In genomic region chr2:3287896-3288295, GRCh38 we compare ENCODE assay signal across 14 cellular contexts.
DNase-seq lines count a peak whose midpoint lies in the region; TF ChIP-seq lines count a peak whose summit lies in the region.
"Had no signal": no experiment of that assay in that cellular context is flagged by ENCODE, and none has a peak within 500 bp of the region (broad histone marks: within the 10 kb centered on the region; RNA-seq: fewer than 3 reads in every experiment).

No MANE protein-coding gene starts in this region.

- H3K4me1 ChIP-seq in Caco-2, result no peaks in the 10 kb centered on the region
- H3K4me1 ChIP-seq in stomach, result peaks cover 0 to 1% (median 0%) of the 10 kb centered on the region in 4 donors

- no peaks in the 10 kb centered on the region for H3K36me3 ChIP-seq in Caco-2 (ENCODE audit: control insufficient read depth, insufficient read depth, low read length)
- no peaks in the 10 kb centered on the region for H3K36me3 ChIP-seq in stomach

- intact Hi-C loops in Caco-2 (cut with micrococcal nuclease; ENCODE audit: unreplicated experiment), result no loop called here
- intact Hi-C loops in stomach (cut with DNase I; ENCODE audit: low total_unique reads), result no loop called here

- H3K4me1 Mint-ChIP-seq in Caco-2 (ENCODE audit: low read depth, unreplicated experiment) (no peaks in the 10 kb centered on the region), HFFc6 (ENCODE audit: low read depth) (no peaks in the 10 kb centered on the region)

- no peaks in the 10 kb centered on the region for H3K27me3 Mint-ChIP-seq in Caco-2 (ENCODE audit: insufficient read depth, unreplicated experiment)
- H3K27me3 Mint-ChIP-seq in HFFc6 (ENCODE audit: insufficient read depth), result no peaks in the 10 kb centered on the region; the same call in 1 of the 2 replicates
- H3K27me3 Mint-ChIP-seq: CD8-positive, alpha-beta memory T cell had no signal

- no peak for DNase-seq in Caco-2
- DNase-seq in caudate nucleus (lab: John Stamatoyannopoulos, UW), result no peak
- peak; percentile 60 for DNase-seq in mesenteric fat pad (ENCODE audit: low spot score)
- DNase-seq in stomach, result peak; percentile 24
- no peak for DNase-seq in DMS79 (lab: John Stamatoyannopoulos, UW)
- DNase-seq in HFFc6, result no peak
- DNase-seq in NK-92 (lab: John Stamatoyannopoulos, UW; ENCODE audit: unreplicated experiment), result no peak
- DNase-seq: CD8-positive, alpha-beta memory T cell; DMS79 treated with DMSO at 0.1 percent for 48 hours; IMR-90; NCI-H1048; NCI-H446 treated with DMSO at 0.1 percent for 48 hours had no signal

- no peak overlapping the region for H3K4me3 ChIP-seq in Caco-2 (ENCODE audit: low read depth, low read length)
- H3K4me3 ChIP-seq in stomach, result no peak overlapping the region
- H3K4me3 ChIP-seq: SK-N-MC had no signal

- H3K27ac ChIP-seq in caudate nucleus (ENCODE audit: low read depth, low read length), result peak overlapping the region; percentile 80
- H3K27ac ChIP-seq in stomach, result no peak overlapping the region
- H3K27ac ChIP-seq: BLaER1 treated with 17β-estradiol and CSF1 and Interleukin-3, amounts not matched to agents 10 nM and 100 nM; SK-N-MC had no signal

- peak overlapping the region; percentile 64 for H3K27ac Mint-ChIP-seq in Caco-2 (ENCODE audit: unreplicated experiment)
- H3K27ac Mint-ChIP-seq in HFFc6, result no peak overlapping the region

- 86 to 97% (median 95%) methylated on average over 13 of the region's 13 CpGs for WGBS in stomach, 5 donors

- no peaks in the 10 kb centered on the region for H3K9me3 ChIP-seq in Caco-2
- H3K9me3 ChIP-seq in stomach, result no peaks in the 10 kb centered on the region

- TF ChIP-seq CTCF in Caco-2 (IDR thresholded peaks at IDR 0.05; ENCODE audit: insufficient read depth in 1 of 2, low read depth in 1 of 2, low read length in 1 of 2, severe bottlenecking in 1 of 2, unreplicated experiment in 1 of 2) (no peak), stomach (IDR thresholded peaks at IDR 0.05) (no peak), HFFc6 (IDR thresholded peaks at IDR 0.05) (no peak)

- TF ChIP-seq EP300 in stomach (IDR thresholded peaks at IDR 0.05), result no peak

- peaks cover 16% of the 10 kb centered on the region for H3K9me3 Mint-ChIP-seq in Caco-2 (ENCODE audit: unreplicated experiment)
- H3K9me3 Mint-ChIP-seq in HFFc6, result peaks cover 24% of the 10 kb centered on the region
- H3K9me3 Mint-ChIP-seq: CD8-positive, alpha-beta memory T cell had no signal

- BruUV-seq in Caco-2 (replicated peaks; lab: Mats Ljungman, UMichigan), result no TSS peak

- no peaks in the 10 kb centered on the region for H3K27me3 ChIP-seq in Caco-2 (replicated peaks; ENCODE audit: control insufficient read depth, insufficient read depth, low read length)
- H3K27me3 ChIP-seq in stomach, result no peaks in the 10 kb centered on the region
- H3K27me3 ChIP-seq: BLaER1 treated with 17β-estradiol and CSF1 and Interleukin-3, amounts not matched to agents 10 nM and 100 nM had no signal

- no peaks in the 10 kb centered on the region for H3K36me3 Mint-ChIP-seq in Caco-2 (ENCODE audit: insufficient read depth, unreplicated experiment)
- H3K36me3 Mint-ChIP-seq in HFFc6 (ENCODE audit: low read depth), result peaks cover 25% of the 10 kb centered on the region

- CTCF ChIA-PET in Caco-2 (lab: Charles Lee), result no interaction called here

- H3K4me3 Mint-ChIP-seq in Caco-2 (ENCODE audit: unreplicated experiment), result no peak overlapping the region
- H3K4me3 Mint-ChIP-seq in HFFc6, result no peak overlapping the region
- H3K4me3 Mint-ChIP-seq: CD8-positive, alpha-beta memory T cell had no signal

- POLR2A ChIA-PET in Caco-2 (lab: Charles Lee), result no interaction called here

- TF ChIP-seq POLR2A in stomach (IDR thresholded peaks at IDR 0.05), result no peak

Comparison
In these comparisons a context has a peak if more than half of its experiments do, and no peak if none do; other contexts are left out.
1. DNase-seq: peak in mesenteric fat pad (single experiment) and stomach (single experiment); none in Caco-2 (0 of 2), caudate nucleus (0 of 61), DMS79 (single experiment), HFFc6 (single experiment) and NK-92 (single experiment).